In the genomic region with DNA sequence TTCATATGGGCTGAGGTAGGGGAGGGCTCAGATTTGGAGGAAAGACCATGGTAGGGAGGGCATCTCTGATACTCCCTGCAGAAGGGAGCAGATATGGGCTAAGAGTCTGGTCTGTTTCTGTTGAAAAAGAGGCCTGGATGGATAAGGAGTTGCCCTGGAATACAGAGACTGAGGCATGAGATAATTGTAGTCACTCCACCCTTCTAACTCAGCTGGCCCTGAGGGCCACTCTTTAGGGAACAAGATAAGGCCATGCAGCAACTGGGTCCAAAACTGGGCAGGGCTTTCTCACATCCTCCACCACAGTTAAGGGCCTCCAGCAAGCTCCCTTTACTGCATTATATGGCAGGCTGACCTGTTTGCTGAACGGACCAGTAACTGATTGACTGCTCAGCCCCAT, we compare ENCODE assay signal across 10 cellular contexts. TPM values are rescaled to one million over a fixed set of nuclear protein-coding genes. Genes with fewer than 3 reads are reported as not detected.
DNase-seq lines count a peak whose midpoint lies in the region; ATAC-seq lines count a peak whose summit lies in the region.
"Had no signal": no experiment of that assay in that cellular context is flagged by ENCODE, and none has a peak within 500 bp of the region (broad histone marks: within the 10 kb centered on the region; RNA-seq: fewer than 3 reads in every experiment).

No MANE protein-coding gene starts in this region.

- H3K9me3 ChIP-seq in iPS DF 6.9 (ENCODE audit: control insufficient read depth, insufficient read depth, low read length) = no peaks in the 10 kb centered on the region

- peak overlapping the region; percentile 83; the same call in 1 of the 2 replicates for H3K4me3 ChIP-seq in iPS DF 6.9 (ENCODE audit: low read length)

- POLR2A ChIA-PET in activated CD4-positive, alpha-beta memory T cell treated with anti-CD3 and anti-CD28 coated beads, Interleukin-2, amount 10 ng/mL, durations not matched to agents 7 days and 5 days (lab: Charles Lee) = interaction anchor here (1.5 kb wide), 1 partner anchor 47 kb away, joined by 4 read pairs; a partner anchor contains a TSS

- H3K4me1 Mint-ChIP-seq in activated CD8-positive, alpha-beta memory T cell treated with anti-CD3 and anti-CD28 coated beads, Interleukin-2, amount 10 ng/mL, durations not matched to agents 7 days and 5 days = peaks cover 27% of the 10 kb centered on the region
- H3K4me1 Mint-ChIP-seq in activated CD4-positive, alpha-beta memory T cell treated with anti-CD3 and anti-CD28 coated beads, Interleukin-2, amount 10 ng/mL, durations not matched to agents 7 days and 5 days = peaks cover 24% of the 10 kb centered on the region
- H3K4me1 Mint-ChIP-seq in stimulated activated effector memory CD8-positive, alpha-beta T cell treated with anti-CD3 and anti-CD28 coated beads, Interleukin-12 subunit alpha, Interleukin-12 subunit beta, amount 100 ng/mL, for 72 hours = peaks cover 51% of the 10 kb centered on the region

- in situ Hi-C loops in G401 (cut with HindIII; ENCODE audit: low sequenced_read_pairs) = no loop called here

- ATAC-seq in activated CD8-positive, alpha-beta memory T cell treated with anti-CD3 and anti-CD28 coated beads, Interleukin-2, amount 10 ng/mL, durations not matched to agents 7 days and 5 days = no peak
- no peak for ATAC-seq in stimulated activated effector memory CD8-positive, alpha-beta T cell treated with anti-CD3 and anti-CD28 coated beads, Interleukin-12 subunit alpha, Interleukin-12 subunit beta, amount 100 ng/mL, for 72 hours
- ATAC-seq in HG03457 (IDR thresholded peaks at IDR 0.05; ENCODE audit: unreplicated experiment) = no peak
- no peak for ATAC-seq in GM19397 (IDR thresholded peaks at IDR 0.05; ENCODE audit: unreplicated experiment)
- ATAC-seq: body of pancreas had no signal

- no peak for DNase-seq in activated CD8-positive, alpha-beta memory T cell treated with anti-CD3 and anti-CD28 coated beads, Interleukin-2, amount 10 ng/mL, durations not matched to agents 7 days and 5 days
- DNase-seq in activated CD8-positive, alpha-beta memory T cell treated with anti-CD3 and anti-CD28 coated beads, Interleukin-2, amount 50 U/mL, for 48 hours = no peak
- no peak for DNase-seq in activated CD4-positive, alpha-beta memory T cell treated with anti-CD3 and anti-CD28 coated beads, Interleukin-2, amount 10 ng/mL, durations not matched to agents 7 days and 5 days
- no peak for DNase-seq in iPS DF 6.9 (ENCODE audit: low read depth, low spot score)
- no peak for DNase-seq in stimulated activated effector memory CD8-positive, alpha-beta T cell treated with anti-CD3 and anti-CD28 coated beads, Interleukin-12 subunit alpha, Interleukin-12 subunit beta, amount 100 ng/mL, for 72 hours (ENCODE audit: low spot score in 2 of 2)
- no peak for DNase-seq in G401 (ENCODE audit: low spot score)
- DNase-seq: body of pancreas, NCI-H510A had no signal

- H3K9me3 Mint-ChIP-seq in activated CD8-positive, alpha-beta memory T cell treated with anti-CD3 and anti-CD28 coated beads, Interleukin-2, amount 10 ng/mL, durations not matched to agents 7 days and 5 days (ENCODE audit: low read depth) = peaks cover 24% of the 10 kb centered on the region
- peaks cover 37% of the 10 kb centered on the region for H3K9me3 Mint-ChIP-seq in activated CD4-positive, alpha-beta memory T cell treated with anti-CD3 and anti-CD28 coated beads, Interleukin-2, amount 10 ng/mL, durations not matched to agents 7 days and 5 days
- H3K9me3 Mint-ChIP-seq in stimulated activated effector memory CD8-positive, alpha-beta T cell treated with anti-CD3 and anti-CD28 coated beads, Interleukin-12 subunit alpha, Interleukin-12 subunit beta, amount 100 ng/mL, for 72 hours = peaks cover 18% of the 10 kb centered on the region

- no peaks in the 10 kb centered on the region for H3K27me3 Mint-ChIP-seq in activated CD8-positive, alpha-beta memory T cell treated with anti-CD3 and anti-CD28 coated beads, Interleukin-2, amount 10 ng/mL, durations not matched to agents 7 days and 5 days
- H3K27me3 Mint-ChIP-seq in activated CD4-positive, alpha-beta memory T cell treated with anti-CD3 and anti-CD28 coated beads, Interleukin-2, amount 10 ng/mL, durations not matched to agents 7 days and 5 days = no peaks in the 10 kb centered on the region

- H3K27ac Mint-ChIP-seq in activated CD8-positive, alpha-beta memory T cell treated with anti-CD3 and anti-CD28 coated beads, Interleukin-2, amount 10 ng/mL, durations not matched to agents 7 days and 5 days = peak overlapping the region; percentile 90
- no peak overlapping the region for H3K27ac Mint-ChIP-seq in activated CD4-positive, alpha-beta memory T cell treated with anti-CD3 and anti-CD28 coated beads, Interleukin-2, amount 10 ng/mL, durations not matched to agents 7 days and 5 days
- peak overlapping the region; percentile 85 for H3K27ac Mint-ChIP-seq in stimulated activated effector memory CD8-positive, alpha-beta T cell treated with anti-CD3 and anti-CD28 coated beads, Interleukin-12 subunit alpha, Interleukin-12 subunit beta, amount 100 ng/mL, for 72 hours

- peak overlapping the region; percentile 85 for H3K4me3 Mint-ChIP-seq in activated CD8-positive, alpha-beta memory T cell treated with anti-CD3 and anti-CD28 coated beads, Interleukin-2, amount 10 ng/mL, durations not matched to agents 7 days and 5 days
- H3K4me3 Mint-ChIP-seq in activated CD4-positive, alpha-beta memory T cell treated with anti-CD3 and anti-CD28 coated beads, Interleukin-2, amount 10 ng/mL, durations not matched to agents 7 days and 5 days = peak overlapping the region; percentile 90
- peak overlapping the region; percentile 94 for H3K4me3 Mint-ChIP-seq in stimulated activated effector memory CD8-positive, alpha-beta T cell treated with anti-CD3 and anti-CD28 coated beads, Interleukin-12 subunit alpha, Interleukin-12 subunit beta, amount 100 ng/mL, for 72 hours

- no CpG with 5 or more reads among the region's 1 CpG for WGBS in iPS DF 6.9 (ENCODE audit: insufficient coverage, insufficient read length)

- CTCF ChIA-PET in activated CD8-positive, alpha-beta memory T cell treated with anti-CD3 and anti-CD28 coated beads, Interleukin-2, amount 10 ng/mL, durations not matched to agents 7 days and 5 days (lab: Charles Lee) = interaction anchor here (1.6 kb wide), 1 partner anchor 29 kb away, joined by 3 read pairs; no protein-coding TSS in a partner anchor
- CTCF ChIA-PET in activated CD4-positive, alpha-beta memory T cell treated with anti-CD3 and anti-CD28 coated beads, Interleukin-2, amount 10 ng/mL, durations not matched to agents 7 days and 5 days (lab: Charles Lee) = no interaction called here

- H3K36me3 Mint-ChIP-seq in activated CD8-positive, alpha-beta memory T cell treated with anti-CD3 and anti-CD28 coated beads, Interleukin-2, amount 10 ng/mL, durations not matched to agents 7 days and 5 days = peaks cover 54% of the 10 kb centered on the region
- H3K36me3 Mint-ChIP-seq in activated CD4-positive, alpha-beta memory T cell treated with anti-CD3 and anti-CD28 coated beads, Interleukin-2, amount 10 ng/mL, durations not matched to agents 7 days and 5 days (ENCODE audit: low read depth) = peaks cover 52% of the 10 kb centered on the region
- H3K36me3 Mint-ChIP-seq in stimulated activated effector memory CD8-positive, alpha-beta T cell treated with anti-CD3 and anti-CD28 coated beads, Interleukin-12 subunit alpha, Interleukin-12 subunit beta, amount 100 ng/mL, for 72 hours = peaks cover 17% of the 10 kb centered on the region

- H3K4me1 ChIP-seq in iPS DF 6.9 (ENCODE audit: control insufficient read depth, insufficient read depth, low read length) = no peaks in the 10 kb centered on the region; the same call in 1 of the 2 replicates

- no peaks in the 10 kb centered on the region for H3K27me3 ChIP-seq in iPS DF 6.9 (ENCODE audit: control insufficient read depth, insufficient read depth, low read length)
- H3K27me3 ChIP-seq: body of pancreas had no signal

- no peaks in the 10 kb centered on the region; the same call in 1 of the 2 replicates for H3K36me3 ChIP-seq in iPS DF 6.9 (ENCODE audit: control insufficient read depth, insufficient read depth, low read length)

- no peak overlapping the region for H3K27ac ChIP-seq in iPS DF 6.9 (ENCODE audit: low read length)

RNA-seq across cellular contexts. Expression of a gene that starts 1.3 kb away (rescaled TPM):
- total RNA-seq in activated CD8-positive, alpha-beta memory T cell treated with anti-CD3 and anti-CD28 coated beads, Interleukin-2, amount 10 ng/mL, durations not matched to agents 7 days and 5 days = 10 to 100 TPM; 13.1 to 13.3 TPM
- 1 to 10 TPM; 7.8 to 9.5 TPM for total RNA-seq in activated CD4-positive, alpha-beta memory T cell treated with anti-CD3 and anti-CD28 coated beads, Interleukin-2, amount 10 ng/mL, durations not matched to agents 7 days and 5 days
- total RNA-seq in G401 (2014; rRNA removed; shearing (Covaris generic)) = 6.6 and 16.3 TPM in 2 replicates

RNA-seq across cellular contexts. Expression of a gene that starts 20.5 kb away (rescaled TPM):
- total RNA-seq in activated CD8-positive, alpha-beta memory T cell treated with anti-CD3 and anti-CD28 coated beads, Interleukin-2, amount 10 ng/mL, durations not matched to agents 7 days and 5 days = under 1 TPM; 0.15 to 0.28 TPM
- total RNA-seq in activated CD4-positive, alpha-beta memory T cell treated with anti-CD3 and anti-CD28 coated beads, Interleukin-2, amount 10 ng/mL, durations not matched to agents 7 days and 5 days = under 1 TPM; 0.15 to 0.35 TPM
- total RNA-seq in G401 (2014; rRNA removed; shearing (Covaris generic)) = not detected in 2 replicates

RNA-seq across cellular contexts. Expression of a gene that starts 25.4 kb away (rescaled TPM):
- 10 to 100 TPM; 14.3 to 14.6 TPM for total RNA-seq in activated CD8-positive, alpha-beta memory T cell treated with anti-CD3 and anti-CD28 coated beads, Interleukin-2, amount 10 ng/mL, durations not matched to agents 7 days and 5 days
- 10 to 100 TPM in 1 of 2 experiments, 1 to 10 TPM in 1; 9.1 to 12.6 TPM for total RNA-seq in activated CD4-positive, alpha-beta memory T cell treated with anti-CD3 and anti-CD28 coated beads, Interleukin-2, amount 10 ng/mL, durations not matched to agents 7 days and 5 days
- 7.1 and 10.4 TPM in 2 replicates for total RNA-seq in G401 (2014; rRNA removed; shearing (Covaris generic))

RNA-seq across cellular contexts. Expression of a gene that starts 41.0 kb away (rescaled TPM):
- total RNA-seq in activated CD8-positive, alpha-beta memory T cell treated with anti-CD3 and anti-CD28 coated beads, Interleukin-2, amount 10 ng/mL, durations not matched to agents 7 days and 5 days = 1 to 10 TPM; 7.7 to 8.8 TPM
- 1 to 10 TPM; 7.2 to 8.8 TPM for total RNA-seq in activated CD4-positive, alpha-beta memory T cell treated with anti-CD3 and anti-CD28 coated beads, Interleukin-2, amount 10 ng/mL, durations not matched to agents 7 days and 5 days
- 3.3 and 9.1 TPM in 2 replicates for total RNA-seq in G401 (2014; rRNA removed; shearing (Covaris generic))

RNA-seq across cellular contexts. Expression of a gene that starts 46.7 kb away (rescaled TPM):
- 10 to 100 TPM; 23.8 to 28.8 TPM for total RNA-seq in activated CD8-positive, alpha-beta memory T cell treated with anti-CD3 and anti-CD28 coated beads, Interleukin-2, amount 10 ng/mL, durations not matched to agents 7 days and 5 days
- total RNA-seq in activated CD4-positive, alpha-beta memory T cell treated with anti-CD3 and anti-CD28 coated beads, Interleukin-2, amount 10 ng/mL, durations not matched to agents 7 days and 5 days = 10 to 100 TPM; 26.9 to 32.6 TPM
- 4.1 and 6.0 TPM in 2 replicates for total RNA-seq in G401 (2014; rRNA removed; shearing (Covaris generic))
